12 cellular contexts compared by ENCODE assay signal in genomic region chr21:17709266-17709611, GRCh38.
DNase-seq lines count a peak whose midpoint lies in the region; ATAC-seq, FAIRE-seq and TF ChIP-seq lines count a peak whose summit lies in the region.
"Had no signal": no experiment of that assay in that cellular context is flagged by ENCODE, and none has a peak within 500 bp of the region (broad histone marks: within the 10 kb centered on the region; RNA-seq: fewer than 3 reads in every experiment).

No MANE protein-coding gene starts in this region.

- no peak for TF ChIP-seq CTCF in keratinocyte (optimal IDR thresholded peaks at IDR 0.05 in 1 of 3, IDR thresholded peaks at IDR 0.05 in 1 of 3, conservative IDR thresholded peaks at IDR 0.05 in 1 of 3; ENCODE audit: extremely low read depth in 1 of 3, insufficient read depth in 2 of 3, low read length in 3 of 3)

- H3K36me3 Mint-ChIP-seq in activated CD4-positive, alpha-beta memory T cell treated with anti-CD3 and anti-CD28 coated beads, Interleukin-2, amount 10 ng/mL, durations not matched to agents 7 days and 5 days (ENCODE audit: low read depth), result peaks cover 5% of the 10 kb centered on the region

- H3K9me3 ChIP-seq in keratinocyte (ENCODE audit: control insufficient read depth, low read depth, low read length), result no peaks in the 10 kb centered on the region

- no peak overlapping the region for H3K4me3 Mint-ChIP-seq in activated CD4-positive, alpha-beta memory T cell treated with anti-CD3 and anti-CD28 coated beads, Interleukin-2, amount 10 ng/mL, durations not matched to agents 7 days and 5 days

- H3K27ac Mint-ChIP-seq in activated CD4-positive, alpha-beta memory T cell treated with anti-CD3 and anti-CD28 coated beads, Interleukin-2, amount 10 ng/mL, durations not matched to agents 7 days and 5 days, result no peak overlapping the region

- DNase-seq in activated CD4-positive, CD25-positive, alpha-beta regulatory T cell treated with anti-CD3 and anti-CD28 coated beads, Interleukin-2, amount 50 U/mL, for 72 hours, result no peak
- DNase-seq in keratinocyte (ENCODE audit: low read depth, low spot score), result no peak
- no peak for DNase-seq in KG1 (lab: John Stamatoyannopoulos, UW)
- no peak for DNase-seq in epidermal melanocyte (ENCODE audit: insufficient read length, low spot score)
- no peak for DNase-seq in activated CD4-positive, alpha-beta memory T cell treated with anti-CD3 and anti-CD28 coated beads, Interleukin-2, amount 10 ng/mL, durations not matched to agents 7 days and 5 days
- DNase-seq: posterior cingulate gyrus had no signal

- H3K27me3 ChIP-seq in keratinocyte (ENCODE audit: control insufficient read depth, extremely low read depth, insufficient read depth, low read length), result no peaks in the 10 kb centered on the region

- H3K9me1 ChIP-seq in keratinocyte (ENCODE audit: control insufficient read depth, extremely low read depth, insufficient read depth, low read length), result no peaks in the 10 kb centered on the region

- H3K4me3 ChIP-seq in keratinocyte (ENCODE audit: control insufficient read depth in 2 of 3, extremely low read depth in 1 of 3, insufficient read depth in 2 of 3, low read depth in 1 of 3, low read length in 3 of 3), result no peak overlapping the region

- no peaks in the 10 kb centered on the region for H4K20me1 ChIP-seq in keratinocyte (ENCODE audit: control insufficient read depth, extremely low read depth, insufficient read depth, low read length)

- peak; percentile 93 to 95 for ATAC-seq in activated CD4-positive, CD25-positive, alpha-beta regulatory T cell treated with anti-CD3 and anti-CD28 coated beads, Interleukin-2, amount 50 U/mL, for 24 hours
- ATAC-seq in GM21717 (IDR thresholded peaks at IDR 0.05; ENCODE audit: unreplicated experiment), result peak; percentile 100
- peak; percentile 93 for ATAC-seq in HG03280 (IDR thresholded peaks at IDR 0.05; ENCODE audit: unreplicated experiment)
- ATAC-seq: SK-N-SH treated with all-trans-retinoic acid at 6 μM for 48 hours had no signal

- CTCF ChIA-PET in activated CD4-positive, alpha-beta memory T cell treated with anti-CD3 and anti-CD28 coated beads, Interleukin-2, amount 10 ng/mL, durations not matched to agents 7 days and 5 days (lab: Charles Lee), result no interaction called here

- H3K9me3 Mint-ChIP-seq in activated CD4-positive, alpha-beta memory T cell treated with anti-CD3 and anti-CD28 coated beads, Interleukin-2, amount 10 ng/mL, durations not matched to agents 7 days and 5 days, result peaks cover 13% of the 10 kb centered on the region

- no peak for FAIRE-seq in keratinocyte (lab: Jason Lieb, UNC)
- FAIRE-seq: A204.1, G401.6 had no signal

- H3K27ac ChIP-seq in keratinocyte (ENCODE audit: control insufficient read depth, insufficient read depth, low read length), result peak overlapping the region; percentile 67

- no peak overlapping the region for H3K9ac ChIP-seq in keratinocyte (ENCODE audit: control insufficient read depth, extremely low read depth, insufficient read depth, low read length)

- peaks cover 22% of the 10 kb centered on the region for H3K4me1 ChIP-seq in keratinocyte (ENCODE audit: control insufficient read depth, extremely low read depth, insufficient read depth, low read length)

- H2AFZ ChIP-seq in keratinocyte (ENCODE audit: control insufficient read depth, low read length), result peak overlapping the region; percentile 62

- peaks cover 11% of the 10 kb centered on the region for H3K27me3 Mint-ChIP-seq in activated CD4-positive, alpha-beta memory T cell treated with anti-CD3 and anti-CD28 coated beads, Interleukin-2, amount 10 ng/mL, durations not matched to agents 7 days and 5 days

- H3K4me1 Mint-ChIP-seq in activated CD4-positive, alpha-beta memory T cell treated with anti-CD3 and anti-CD28 coated beads, Interleukin-2, amount 10 ng/mL, durations not matched to agents 7 days and 5 days, result peaks cover 13% of the 10 kb centered on the region

- H3K79me2 ChIP-seq in keratinocyte (ENCODE audit: control insufficient read depth, insufficient read depth, low read length), result no peaks in the 10 kb centered on the region

- POLR2A ChIA-PET in activated CD4-positive, alpha-beta memory T cell treated with anti-CD3 and anti-CD28 coated beads, Interleukin-2, amount 10 ng/mL, durations not matched to agents 7 days and 5 days (lab: Charles Lee), result no interaction called here

- no peak overlapping the region for H3K4me2 ChIP-seq in keratinocyte (ENCODE audit: control insufficient read depth, extremely low read depth, insufficient read depth, low read depth, low read length)

- H3K36me3 ChIP-seq in keratinocyte (ENCODE audit: control insufficient read depth in 2 of 2, extremely low read depth in 1 of 2, insufficient read depth in 2 of 2, low read length in 2 of 2), result no peaks in the 10 kb centered on the region

- dilution Hi-C loops in keratinocyte (cut with MboI; ENCODE audit: extremely low pct_ligation_motif_present, low sequenced_read_pairs), result no loop called here
